15 cellular contexts compared by ENCODE assay signal in the genomic region with DNA sequence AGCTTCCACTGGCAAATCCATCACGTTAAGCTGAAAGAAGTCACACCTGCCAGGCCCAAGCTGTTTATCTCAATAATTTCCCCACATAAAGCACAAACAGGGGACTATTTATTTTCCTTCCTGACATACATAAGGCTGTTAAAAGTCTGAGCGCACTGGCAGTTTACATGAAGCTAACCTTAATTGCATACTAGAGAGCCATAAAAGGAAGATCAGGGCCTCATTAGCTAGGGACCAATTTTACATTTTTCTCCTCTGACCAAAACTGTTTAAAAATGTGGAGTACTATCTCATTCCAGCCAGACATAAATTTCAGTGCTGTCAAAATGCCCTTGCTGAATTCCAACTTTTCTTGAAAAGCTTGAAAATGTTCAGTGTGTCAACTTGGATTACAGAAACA.
DNase-seq lines count a peak whose midpoint lies in the region; ATAC-seq lines count a peak whose summit lies in the region.
"Had no signal": no experiment of that assay in that cellular context is flagged by ENCODE, and none has a peak within 500 bp of the region (broad histone marks: within the 10 kb centered on the region; RNA-seq: fewer than 3 reads in every experiment).

No MANE protein-coding gene starts in this region.

- intact Hi-C loops in left ventricle myocardium superior (cut with micrococcal nuclease): no loop called here

- ATAC-seq in left ventricle myocardium superior: no peak

- H3K27ac ChIP-seq in cingulate gyrus (ENCODE audit: low read depth, low read length): peak overlapping the region; percentile 12
- H3K27ac ChIP-seq: SJCRH30 had no signal

- DNase-seq in A172 (ENCODE audit: low spot score) (peak; percentile 63), GM04503 (ENCODE audit: low read depth) (peak; percentile 23), NCI-H460 (ENCODE audit: extremely low read depth, low read depth) (peak; percentile 17), left ventricle myocardium superior (no peak), KG1 (lab: John Stamatoyannopoulos, UW) (no peak)
- no peak for DNase-seq in NK-92 treated with Interleukin-12 subunit alpha and Interleukin-12 subunit beta, amount 100 ng/mL, for 24 hours (lab: John Stamatoyannopoulos, UW)
- no peak for DNase-seq in activated CD4-positive, CD25-positive, alpha-beta regulatory T cell (lab: John Stamatoyannopoulos, UW)
- DNase-seq: CD4-positive, alpha-beta T cell; DND-41; GF-D8; NCI-H1105 treated with DMSO at 0.1 percent for 48 hours; NCI-H187 treated with DMSO at 0.1 percent for 48 hours; NCI-H226; SJCRH30 had no signal

Comparison
In these comparisons a context has a peak if more than half of its experiments do, and no peak if none do; other contexts are left out.
1. DNase-seq: peak in A172 (single experiment), GM04503 (single experiment) and NCI-H460 (single experiment); none in left ventricle myocardium superior (single experiment), NK-92 treated with Interleukin-12 subunit alpha and Interleukin-12 subunit beta, amount 100 ng/mL, for 24 hours (single experiment), activated CD4-positive, CD25-positive, alpha-beta regulatory T cell (0 of 4) and KG1 (single experiment).